Comparison of ENCODE assay signal across 1 cellular context in genomic region chr15:93454788-93455187, GRCh38.
TF ChIP-seq lines count a peak whose summit lies in the region.

No MANE protein-coding gene starts in this region.

TF ChIP-seq in WTC11, 78 proteins besides CTCF, POLR2A, EP300 and RAD21 (continued from another document):
- TF ChIP-seq E2F5 (CRISPR knock-in tag; IDR thresholded peaks at IDR 0.05), result no peak
- TF ChIP-seq E2F4 (CRISPR knock-in tag; IDR thresholded peaks at IDR 0.05; ENCODE audit: borderline replicate concordance, low read depth), result no peak
- TF ChIP-seq GTF2I (CRISPR knock-in tag; conservative IDR thresholded peaks at IDR 0.05), result no peak
- no peak for TF ChIP-seq ATF6 (CRISPR knock-in tag; IDR thresholded peaks at IDR 0.05)
- no peak for TF ChIP-seq USF2 (CRISPR knock-in tag; IDR thresholded peaks at IDR 0.05)
- TF ChIP-seq NR3C1 (CRISPR knock-in tag; conservative IDR thresholded peaks at IDR 0.05; ENCODE audit: low read depth), result no peak
